ENCODE assay signal across 8 cellular contexts in genomic region chr17:81020767-81021497, GRCh38. TPM values are rescaled to one million over a fixed set of nuclear protein-coding genes. Genes with fewer than 3 reads are reported as not detected.
DNase-seq lines count a peak whose midpoint lies in the region; ATAC-seq and TF ChIP-seq lines count a peak whose summit lies in the region.

No MANE protein-coding gene starts in this region.

- peak; percentile 18 for DNase-seq in activated naive CD4-positive, alpha-beta T cell treated with anti-CD3 and anti-CD28 coated beads, Interleukin-2, amount 10 ng/mL, durations not matched to agents 7 days and 5 days
- no peak for DNase-seq in activated naive CD4-positive, alpha-beta T cell treated with anti-CD3 and anti-CD28 coated beads for 36 hours
- DNase-seq in cerebellum (ENCODE audit: low spot score), result peak; percentile 89
- peak in 2 of 3 donors; percentile 46 to 52 for DNase-seq in right lobe of liver
- DNase-seq in aorta, result peak; percentile 54 to 78
- DNase-seq in HEK293T (ENCODE audit: extremely low spot score), result no peak

- peak overlapping the region; percentile 33 for H3K27ac Mint-ChIP-seq in activated naive CD4-positive, alpha-beta T cell treated with anti-CD3 and anti-CD28 coated beads, Interleukin-2, amount 10 ng/mL, durations not matched to agents 7 days and 5 days
- no peak overlapping the region for H3K27ac Mint-ChIP-seq in activated naive CD4-positive, alpha-beta T cell treated with anti-CD3 and anti-CD28 coated beads for 36 hours

- TF ChIP-seq POLR2A in right lobe of liver (IDR thresholded peaks at IDR 0.05), result no peak

- no peak for ATAC-seq in right lobe of liver
- ATAC-seq in aorta (ENCODE audit: low FRiP score), result no peak
- no peak for ATAC-seq in GM21723 (IDR thresholded peaks at IDR 0.05; ENCODE audit: unreplicated experiment)
- ATAC-seq in GM21360 (IDR thresholded peaks at IDR 0.05; ENCODE audit: unreplicated experiment), result no peak

- peaks cover 51% of the 10 kb centered on the region for H3K4me1 Mint-ChIP-seq in activated naive CD4-positive, alpha-beta T cell treated with anti-CD3 and anti-CD28 coated beads, Interleukin-2, amount 10 ng/mL, durations not matched to agents 7 days and 5 days
- peaks cover 16% of the 10 kb centered on the region for H3K4me1 Mint-ChIP-seq in activated naive CD4-positive, alpha-beta T cell treated with anti-CD3 and anti-CD28 coated beads for 36 hours (ENCODE audit: low read depth)

- H3K36me3 ChIP-seq in right lobe of liver (no peaks in the 10 kb centered on the region), aorta (ENCODE audit: control insufficient read depth in 1 of 2, insufficient read depth in 2 of 2, low read length in 1 of 2) (no peaks in the 10 kb centered on the region)

- CTCF ChIA-PET in activated naive CD4-positive, alpha-beta T cell treated with anti-CD3 and anti-CD28 coated beads, Interleukin-2, amount 10 ng/mL, durations not matched to agents 7 days and 5 days (lab: Charles Lee), result interaction anchor here (0.8 to 2.5 kb wide), 4 partner anchors 16 to 81 kb away, joined by 3 to 11 read pairs (median 4); no protein-coding TSS in a partner anchor
- CTCF ChIA-PET in activated naive CD4-positive, alpha-beta T cell treated with anti-CD3 and anti-CD28 coated beads for 36 hours (lab: Charles Lee), result interaction anchor here (1.2 kb wide), 1 partner anchor 82 kb away, joined by 10 read pairs; no protein-coding TSS in a partner anchor
- CTCF ChIA-PET in HEK293T (lab: Yijun Ruan, JAX), result no interaction called here

- H3K9me3 Mint-ChIP-seq in activated naive CD4-positive, alpha-beta T cell treated with anti-CD3 and anti-CD28 coated beads, Interleukin-2, amount 10 ng/mL, durations not matched to agents 7 days and 5 days, result peaks cover 7% of the 10 kb centered on the region
- H3K9me3 Mint-ChIP-seq in activated naive CD4-positive, alpha-beta T cell treated with anti-CD3 and anti-CD28 coated beads for 36 hours, result peaks cover 7% of the 10 kb centered on the region

- POLR2A ChIA-PET in HEK293T (lab: Yijun Ruan, JAX), result interaction anchor here (0.9 to 2.1 kb wide), 5 partner anchors 13 to 566 kb away, joined by 3 to 6 read pairs (median 4); partner anchors contain the start of gene CHMP6

- H3K36me3 Mint-ChIP-seq in activated naive CD4-positive, alpha-beta T cell treated with anti-CD3 and anti-CD28 coated beads, Interleukin-2, amount 10 ng/mL, durations not matched to agents 7 days and 5 days, result peaks cover 11% of the 10 kb centered on the region
- no peaks in the 10 kb centered on the region for H3K36me3 Mint-ChIP-seq in activated naive CD4-positive, alpha-beta T cell treated with anti-CD3 and anti-CD28 coated beads for 36 hours (ENCODE audit: low read depth)

- no peak for TF ChIP-seq CTCF in right lobe of liver (IDR thresholded peaks at IDR 0.05)

- intact Hi-C loops in activated naive CD4-positive, alpha-beta T cell treated with anti-CD3 and anti-CD28 coated beads for 36 hours (cut with micrococcal nuclease), result no loop called here
- intact Hi-C loops in right lobe of liver (cut with DNase I) (loop anchor here (5.0 to 10.0 kb wide), 3 partner anchors 74 to 224 kb away; no protein-coding TSS in a partner anchor), aorta (cut with DNase I) (no loop called here)

- WGBS in right lobe of liver (ENCODE audit: insufficient coverage, low coverage, low lambda C conversion rate, missing lambda C conversion rate), result 80% methylated on average over 2 of the region's 24 CpGs
- 11 to 13% methylated on average over 24 of the region's 24 CpGs for WGBS in aorta, 2 donors

- H3K9me3 ChIP-seq in right lobe of liver (no peaks in the 10 kb centered on the region), aorta (ENCODE audit: control insufficient read depth, low read length) (no peaks in the 10 kb centered on the region)

- peaks cover 21% of the 10 kb centered on the region for H3K27me3 Mint-ChIP-seq in activated naive CD4-positive, alpha-beta T cell treated with anti-CD3 and anti-CD28 coated beads, Interleukin-2, amount 10 ng/mL, durations not matched to agents 7 days and 5 days
- no peaks in the 10 kb centered on the region for H3K27me3 Mint-ChIP-seq in activated naive CD4-positive, alpha-beta T cell treated with anti-CD3 and anti-CD28 coated beads for 36 hours (ENCODE audit: low read depth)

- H3K27me3 ChIP-seq in right lobe of liver, result no peaks in the 10 kb centered on the region
- H3K27me3 ChIP-seq in aorta (ENCODE audit: control insufficient read depth in 1 of 2, insufficient read depth in 2 of 2, low read length in 1 of 2), result no peaks in the 10 kb centered on the region

- no peak overlapping the region for H3K4me3 Mint-ChIP-seq in activated naive CD4-positive, alpha-beta T cell treated with anti-CD3 and anti-CD28 coated beads, Interleukin-2, amount 10 ng/mL, durations not matched to agents 7 days and 5 days
- H3K4me3 Mint-ChIP-seq in activated naive CD4-positive, alpha-beta T cell treated with anti-CD3 and anti-CD28 coated beads for 36 hours, result no peak overlapping the region

- no peak overlapping the region for H3K27ac ChIP-seq in right lobe of liver
- no peak overlapping the region for H3K27ac ChIP-seq in aorta (ENCODE audit: low read depth in 1 of 2, low read length in 2 of 2)

- H3K4me3 ChIP-seq in right lobe of liver, result no peak overlapping the region
- no peak overlapping the region for H3K4me3 ChIP-seq in aorta (ENCODE audit: low read length in 2 of 2)

- H3K4me1 ChIP-seq in right lobe of liver, result peaks cover 0 to 18% (median 5%) of the 10 kb centered on the region in 4 donors
- no peaks in the 10 kb centered on the region for H3K4me1 ChIP-seq in aorta (ENCODE audit: control insufficient read depth in 1 of 2, insufficient read depth in 2 of 2, low read length in 2 of 2)

TF ChIP-seq in HEK293T, 16 proteins besides CTCF, POLR2A, EP300 and RAD21:
- TF ChIP-seq FOXM1 (IDR thresholded peaks at IDR 0.05; ENCODE audit: borderline replicate concordance) (no peak), ELF4 (IDR thresholded peaks at IDR 0.05) (no peak), FOXA1 (IDR thresholded peaks at IDR 0.05) (no peak), SP1 (IDR thresholded peaks at IDR 0.05) (no peak), ARNT (IDR thresholded peaks at IDR 0.05) (no peak)
TF ChIP-seq in HEK293T: peak in this region for 0.

RNA-seq across cellular contexts. Expression of gene BAIAP2, which starts 14.0 kb away (rescaled TPM):
- total RNA-seq in activated naive CD4-positive, alpha-beta T cell treated with anti-CD3 and anti-CD28 coated beads for 36 hours, result 1 to 10 TPM; 3.9 to 4.2 TPM
- total RNA-seq in cerebellum (33.7 TPM), right lobe of liver (100 to 1,000 TPM in 1 of 6 experiments, 10 to 100 TPM in 5; 46.6 to 139 (median 63.3) TPM), aorta (10 to 100 TPM; 19.2 to 23.7 TPM)
- 1 to 10 TPM; 1.7 to 9.5 TPM for polyA plus RNA-seq in aorta

RNA-seq across cellular contexts. Expression of gene CHMP6, which starts 29.3 kb away (rescaled TPM):
- 10 to 100 TPM; 10.1 to 10.6 TPM for total RNA-seq in activated naive CD4-positive, alpha-beta T cell treated with anti-CD3 and anti-CD28 coated beads for 36 hours
- 13.7 TPM for total RNA-seq in cerebellum
- total RNA-seq in right lobe of liver, result 10 to 100 TPM; 13.4 to 27.8 (median 15.6) TPM
- total RNA-seq in aorta, result 10 to 100 TPM; 22.9 to 30.9 TPM
- 10 to 100 TPM; 15.9 to 30.8 TPM for polyA plus RNA-seq in aorta

Comparison
In these comparisons a context has a peak if more than half of its experiments do, and no peak if none do; other contexts are left out.
1. DNase-seq: peak in activated naive CD4-positive, alpha-beta T cell treated with anti-CD3 and anti-CD28 coated beads, Interleukin-2, amount 10 ng/mL, durations not matched to agents 7 days and 5 days (single experiment), cerebellum (single experiment), right lobe of liver (2 of 3) and aorta (2 of 2); none in activated naive CD4-positive, alpha-beta T cell treated with anti-CD3 and anti-CD28 coated beads for 36 hours (single experiment) and HEK293T (single experiment).
2. intact Hi-C loops: an anchor here in right lobe of liver (5.0 to 10.0 kb wide); none called in activated naive CD4-positive, alpha-beta T cell treated with anti-CD3 and anti-CD28 coated beads for 36 hours and aorta.